25 cellular contexts compared by ENCODE assay signal in the genomic region with DNA sequence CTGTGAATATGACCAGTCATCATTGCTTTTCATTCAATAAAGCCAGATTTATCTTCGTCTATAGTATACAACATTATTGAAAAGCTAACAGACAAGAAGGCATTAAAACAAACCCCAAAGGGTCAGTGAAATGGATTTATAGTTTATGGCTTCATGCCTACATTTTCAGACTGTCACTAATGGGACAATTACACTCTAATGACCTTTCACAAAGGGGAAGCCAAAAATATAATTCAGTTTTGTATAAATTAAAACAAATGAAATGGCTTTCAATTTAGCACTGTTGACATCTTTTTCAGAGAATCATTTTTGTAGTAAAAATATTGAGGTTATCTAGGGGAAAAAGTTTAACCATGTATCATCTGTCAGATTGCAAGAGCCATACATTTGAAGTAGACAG.
DNase-seq lines count a peak whose midpoint lies in the region; FAIRE-seq and TF ChIP-seq lines count a peak whose summit lies in the region.
"Had no signal": no experiment of that assay in that cellular context is flagged by ENCODE, and none has a peak within 500 bp of the region (broad histone marks: within the 10 kb centered on the region; RNA-seq: fewer than 3 reads in every experiment).

No MANE protein-coding gene starts in this region.

- H3K9me3 ChIP-seq in SK-N-SH = no peaks in the 10 kb centered on the region
- H3K9me3 ChIP-seq: A549; BLaER1 treated with 17β-estradiol and CSF1 and Interleukin-3, amounts not matched to agents 10 nM and 100 nM; Caco-2 had no signal

- no peak overlapping the region for H3K4me2 ChIP-seq in SK-N-SH
- H3K4me2 ChIP-seq: A549; BLaER1 treated with 17β-estradiol and CSF1 and Interleukin-3, amounts not matched to agents 10 nM and 100 nM had no signal

- FAIRE-seq in D721Med (lab: Jason Lieb, UNC) = peak; percentile 98
- FAIRE-seq: A549, GM12878, GM12892, GM18507 had no signal

- H3K9ac ChIP-seq in SK-N-SH = no peak overlapping the region
- H3K9ac ChIP-seq: BLaER1 treated with 17β-estradiol and CSF1 and Interleukin-3, amounts not matched to agents 10 nM and 100 nM had no signal

- POLR2A ChIA-PET in SK-N-SH (lab: Yijun Ruan, JAX) = no interaction called here

- no peak overlapping the region for H2AFZ ChIP-seq in SK-N-SH (ENCODE audit: low read depth)

- no peak overlapping the region for H3K27ac ChIP-seq in SK-N-SH (ENCODE audit: low read depth in 2 of 2, low read length in 1 of 2)
- H3K27ac ChIP-seq: 22Rv1; A549; BLaER1 treated with 17β-estradiol and CSF1 and Interleukin-3, amounts not matched to agents 10 nM and 100 nM; C4-2B had no signal

- no peak for TF ChIP-seq CTCF in D721Med (IDR thresholded peaks at IDR 0.05; ENCODE audit: insufficient read depth, missing control alignments)
- no peak for TF ChIP-seq CTCF in SK-N-SH (IDR thresholded peaks at IDR 0.05)

- DNase-seq in D721Med (ENCODE audit: insufficient read length, low spot score) = no peak
- DNase-seq in NCI-H1105 treated with DMSO at 0.1 percent for 48 hours (lab: John Stamatoyannopoulos, UW) = peak; percentile 46
- DNase-seq in SK-N-SH = no peak
- no peak for DNase-seq in NCI-H1436 (lab: John Stamatoyannopoulos, UW)
- no peak for DNase-seq in NCI-H2107 treated with DMSO at 0.1 percent for 48 hours (lab: John Stamatoyannopoulos, UW; ENCODE audit: unreplicated experiment)
- DNase-seq in effector CD4-positive, alpha-beta T cell = no peak
- DNase-seq: AML-193; Caco-2; Calu3; CD4-positive, alpha-beta T cell; CD8-positive, alpha-beta T cell; DMS 273 treated with DMSO at 0.1 percent for 48 hours; DMS153; DMS53; DMS79; DND-41; EL; GDM1 had no signal

- no peaks in the 10 kb centered on the region for H3K27me3 ChIP-seq in SK-N-SH (ENCODE audit: insufficient read depth)
- H3K27me3 ChIP-seq: BLaER1 treated with 17β-estradiol and CSF1 and Interleukin-3, amounts not matched to agents 10 nM and 100 nM had no signal

- no peaks in the 10 kb centered on the region for H3K79me2 ChIP-seq in SK-N-SH (ENCODE audit: insufficient read depth)

- 14% methylated on average over 1 of the region's 1 CpG for WGBS in SK-N-SH (ENCODE audit: low lambda C conversion rate)

- H3F3A ChIP-seq in SK-N-SH (replicated peaks; ENCODE audit: insufficient read depth) = peaks cover 4% of the 10 kb centered on the region

- H3K36me3 ChIP-seq in SK-N-SH (replicated peaks in 1 of 2; ENCODE audit: control insufficient read depth in 1 of 2, insufficient read depth in 2 of 2, low read length in 1 of 2) = no peaks in the 10 kb centered on the region
- H3K36me3 ChIP-seq: BLaER1 treated with 17β-estradiol and CSF1 and Interleukin-3, amounts not matched to agents 10 nM and 100 nM had no signal

- H4K20me1 ChIP-seq in SK-N-SH (ENCODE audit: insufficient read depth) = no peaks in the 10 kb centered on the region
- H4K20me1 ChIP-seq: BLaER1 treated with 17β-estradiol and CSF1 and Interleukin-3, amounts not matched to agents 10 nM and 100 nM had no signal

- peaks cover 0 to 3% of the 10 kb centered on the region in 2 experiments; a peak in 2 of 4 replicates for H3K4me1 ChIP-seq in SK-N-SH (ENCODE audit: control insufficient read depth in 1 of 2, insufficient read depth in 2 of 2, low read depth in 1 of 2, low read length in 1 of 2)
- H3K4me1 ChIP-seq: A549, Caco-2 had no signal

- peak in 1 of 2 experiments; percentile 75; a peak in 1 of 4 replicates for TF ChIP-seq EP300 in SK-N-SH (IDR thresholded peaks at IDR 0.05; ENCODE audit: borderline replicate concordance in 1 of 2, low read depth in 1 of 2, low read length in 1 of 2)

- no peaks in the 10 kb centered on the region for H3K9me2 ChIP-seq in SK-N-SH

- no peak overlapping the region for H3K4me3 ChIP-seq in SK-N-SH (ENCODE audit: low read depth in 2 of 2, low read length in 1 of 2)
- H3K4me3 ChIP-seq: A549; BLaER1 treated with 17β-estradiol and CSF1 and Interleukin-3, amounts not matched to agents 10 nM and 100 nM; GM12878 had no signal

- TF ChIP-seq RAD21 in SK-N-SH (IDR thresholded peaks at IDR 0.05; ENCODE audit: low read length) = no peak

- CTCF ChIA-PET in SK-N-SH (lab: Yijun Ruan, JAX) = no interaction called here

TF ChIP-seq in SK-N-SH, 30 proteins besides CTCF, POLR2A, EP300 and RAD21:
- TF ChIP-seq GATA2 (CRISPR knock-in tag; IDR thresholded peaks at IDR 0.05) = peak; percentile 19; the same call in 1 of the 2 replicates
- TF ChIP-seq, protein P1, sequence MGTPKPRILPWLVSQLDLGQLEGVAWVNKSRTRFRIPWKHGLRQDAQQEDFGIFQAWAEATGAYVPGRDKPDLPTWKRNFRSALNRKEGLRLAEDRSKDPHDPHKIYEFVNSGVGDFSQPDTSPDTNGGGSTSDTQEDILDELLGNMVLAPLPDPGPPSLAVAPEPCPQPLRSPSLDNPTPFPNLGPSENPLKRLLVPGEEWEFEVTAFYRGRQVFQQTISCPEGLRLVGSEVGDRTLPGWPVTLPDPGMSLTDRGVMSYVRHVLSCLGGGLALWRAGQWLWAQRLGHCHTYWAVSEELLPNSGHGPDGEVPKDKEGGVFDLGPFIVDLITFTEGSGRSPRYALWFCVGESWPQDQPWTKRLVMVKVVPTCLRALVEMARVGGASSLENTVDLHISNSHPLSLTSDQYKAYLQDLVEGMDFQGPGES (IDR thresholded peaks at IDR 0.05; ENCODE audit: low read depth, low read length) = no peak
- peak; percentile 75; the same call in 1 of the 2 replicates for TF ChIP-seq RCOR1 (IDR thresholded peaks at IDR 0.05; ENCODE audit: low read length)
TF ChIP-seq in SK-N-SH: peak in this region for 2.
